Comparison of ENCODE assay signal across 8 cellular contexts in the genomic region with DNA sequence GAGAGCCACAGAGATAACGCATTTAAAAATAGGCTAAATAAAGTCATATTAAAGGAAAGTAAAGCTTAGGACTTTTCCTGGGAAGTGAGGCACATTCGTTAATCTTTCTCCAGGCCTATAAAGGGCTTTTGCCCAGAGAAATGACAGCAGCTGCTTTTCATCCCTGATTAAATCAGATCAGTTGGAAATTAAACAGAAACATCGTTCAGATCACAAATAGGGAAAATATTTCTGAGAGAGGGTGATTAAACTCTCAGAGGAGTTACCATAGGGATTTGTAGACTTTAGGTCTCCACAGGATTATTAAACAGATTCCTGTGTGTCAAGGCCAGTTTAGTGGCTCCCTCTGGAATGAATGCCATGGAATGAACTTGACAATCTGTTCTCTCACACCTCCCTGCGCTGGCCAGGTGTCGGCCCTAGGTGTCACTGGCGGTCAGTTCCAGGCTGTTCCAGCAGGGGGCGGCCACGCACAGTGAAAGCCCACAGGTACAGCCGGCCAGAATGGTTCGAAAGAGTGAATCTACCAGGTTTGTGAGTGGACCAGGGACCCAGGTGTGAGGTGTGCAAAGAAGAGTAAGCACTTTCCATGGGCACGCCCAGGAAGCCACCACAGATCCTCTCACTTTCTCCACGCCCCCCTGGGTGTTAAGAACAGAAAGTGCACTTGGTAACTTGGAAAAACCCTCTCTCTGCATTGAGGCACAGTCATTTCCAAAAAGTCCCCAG.
DNase-seq lines count a peak whose midpoint lies in the region; ATAC-seq and TF ChIP-seq lines count a peak whose summit lies in the region.

No MANE protein-coding gene starts in this region.

- H3K36me3 ChIP-seq in right lobe of liver = no peaks in the 10 kb centered on the region

- peaks cover 42% of the 10 kb centered on the region for H3K4me1 Mint-ChIP-seq in chondrocyte (ENCODE audit: low read depth)

- no peak overlapping the region for H3K4me3 ChIP-seq in right lobe of liver

- H3K27ac ChIP-seq in right lobe of liver = no peak overlapping the region

- peaks cover 4% of the 10 kb centered on the region for H3K9me3 Mint-ChIP-seq in chondrocyte (ENCODE audit: low read depth)

- H3K27ac Mint-ChIP-seq in chondrocyte (ENCODE audit: unreplicated experiment) = no peak overlapping the region

- ATAC-seq in GM18519 (IDR thresholded peaks at IDR 0.05; ENCODE audit: low FRiP score, unreplicated experiment) = peak; percentile 80
- peak; percentile 90 for ATAC-seq in HG02981 (IDR thresholded peaks at IDR 0.05; ENCODE audit: unreplicated experiment)
- peak; percentile 99 to 100 (median 100) for ATAC-seq in right lobe of liver

- no peaks in the 10 kb centered on the region for H3K27me3 Mint-ChIP-seq in chondrocyte (ENCODE audit: low read depth)

- TF ChIP-seq CTCF in chondrocyte (IDR thresholded peaks at IDR 0.05) (peak; percentile 100), right lobe of liver (IDR thresholded peaks at IDR 0.05) (peak; percentile 98 to 99 (median 99))

- no peak for TF ChIP-seq POLR2A in right lobe of liver (IDR thresholded peaks at IDR 0.05)

- WGBS in right lobe of liver (ENCODE audit: insufficient coverage, low coverage, low lambda C conversion rate, missing lambda C conversion rate) = 10% methylated on average over 12 of the region's 12 CpGs

- H3K9me3 ChIP-seq in right lobe of liver = no peaks in the 10 kb centered on the region

- DNase-seq in AG08395 (ENCODE audit: low spot score) (peak; percentile 70), NCI-H2171 treated with DMSO at 0.1 percent for 48 hours (lab: John Stamatoyannopoulos, UW) (peak; percentile 82), chondrocyte (ENCODE audit: low spot score) (no peak), right lobe of liver (peak; percentile 82 to 85 (median 85))
- DNase-seq in activated CD4-positive, alpha-beta T cell treated with anti-CD3 and anti-CD28 coated beads for 48 hours = peak; percentile 90
- peak; percentile 71 to 76 (median 74) for DNase-seq in stimulated activated CD4-positive, alpha-beta T cell treated with anti-CD3 and anti-CD28 coated beads, TNF-alpha, amount 100 ng/mL, for 48 hours (ENCODE audit: low read depth in 3 of 3)

- H3K36me3 Mint-ChIP-seq in chondrocyte (ENCODE audit: low read depth) = no peaks in the 10 kb centered on the region

- H3K27me3 ChIP-seq in right lobe of liver = no peaks in the 10 kb centered on the region

- H3K4me1 ChIP-seq in right lobe of liver = no peaks in the 10 kb centered on the region

- intact Hi-C loops in right lobe of liver (cut with DNase I) = loop anchor here (10.0 kb wide), 2 partner anchors 167 to 177 kb away; no protein-coding TSS in a partner anchor

- H3K4me3 Mint-ChIP-seq in chondrocyte (ENCODE audit: unreplicated experiment) = no peak overlapping the region
